3 cellular contexts compared by ENCODE assay signal in the genomic region with DNA sequence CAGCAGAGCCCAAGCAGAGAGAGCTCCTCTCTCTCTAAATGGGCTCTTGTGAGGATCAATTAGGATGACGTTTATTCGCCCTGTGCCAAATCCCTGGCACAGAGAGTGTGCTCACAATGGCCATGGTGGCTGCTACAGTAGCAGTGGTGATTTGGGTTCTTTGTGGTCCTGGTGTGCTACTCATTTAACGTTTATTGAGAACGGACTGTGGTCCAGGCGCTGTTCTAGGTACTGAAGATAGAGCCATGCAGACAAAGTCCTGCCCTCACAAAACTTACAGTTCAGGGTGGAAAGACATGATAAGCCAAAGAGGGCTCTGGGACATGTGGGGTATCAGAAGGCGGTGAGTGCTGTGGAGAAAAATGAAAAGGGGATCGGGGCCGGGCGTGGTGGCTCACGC.
TF ChIP-seq lines count a peak whose summit lies in the region.

No MANE protein-coding gene starts in this region.

TF ChIP-seq in SK-N-SH, 30 proteins besides CTCF, POLR2A, EP300 and RAD21 (continued from another document):
- TF ChIP-seq REST (IDR thresholded peaks at IDR 0.05; ENCODE audit: low read depth, low read length) = peak; percentile 62; the same call in 1 of the 2 replicates
- TF ChIP-seq ZBTB33 (IDR thresholded peaks at IDR 0.05; ENCODE audit: borderline replicate concordance, low read depth) = no peak

TF ChIP-seq in SK-N-SH treated with all-trans-retinoic acid at 6 μM for 48 hours, 23 proteins besides CTCF, POLR2A, EP300 and RAD21 (continued from another document):
- TF ChIP-seq CREB5 (CRISPR knock-in tag; IDR thresholded peaks at IDR 0.05; ENCODE audit: low read depth) = no peak
- TF ChIP-seq ZNF8 (CRISPR knock-in tag; IDR thresholded peaks at IDR 0.05) = no peak
- TF ChIP-seq, protein P1, sequence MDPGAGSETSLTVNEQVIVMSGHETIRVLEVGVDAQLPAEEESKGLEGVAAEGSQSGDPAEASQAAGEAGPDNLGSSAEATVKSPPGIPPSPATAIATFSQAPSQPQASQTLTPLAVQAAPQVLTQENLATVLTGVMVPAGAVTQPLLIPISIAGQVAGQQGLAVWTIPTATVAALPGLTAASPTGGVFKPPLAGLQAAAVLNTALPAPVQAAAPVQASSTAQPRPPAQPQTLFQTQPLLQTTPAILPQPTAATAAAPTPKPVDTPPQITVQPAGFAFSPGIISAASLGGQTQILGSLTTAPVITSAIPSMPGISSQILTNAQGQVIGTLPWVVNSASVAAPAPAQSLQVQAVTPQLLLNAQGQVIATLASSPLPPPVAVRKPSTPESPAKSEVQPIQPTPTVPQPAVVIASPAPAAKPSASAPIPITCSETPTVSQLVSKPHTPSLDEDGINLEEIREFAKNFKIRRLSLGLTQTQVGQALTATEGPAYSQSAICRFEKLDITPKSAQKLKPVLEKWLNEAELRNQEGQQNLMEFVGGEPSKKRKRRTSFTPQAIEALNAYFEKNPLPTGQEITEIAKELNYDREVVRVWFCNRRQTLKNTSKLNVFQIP (CRISPR knock-in tag; IDR thresholded peaks at IDR 0.05; ENCODE audit: borderline replicate concordance, low read depth) = no peak
- TF ChIP-seq PPARA (CRISPR knock-in tag; IDR thresholded peaks at IDR 0.05; ENCODE audit: borderline replicate concordance) = no peak
- TF ChIP-seq ZFP3 (CRISPR knock-in tag; IDR thresholded peaks at IDR 0.05) = no peak
- no peak for TF ChIP-seq OSR1 (CRISPR knock-in tag; IDR thresholded peaks at IDR 0.05)
- no peak for TF ChIP-seq SNAI2 (CRISPR knock-in tag; IDR thresholded peaks at IDR 0.05)
- no peak for TF ChIP-seq TCF4 (CRISPR knock-in tag; IDR thresholded peaks at IDR 0.05; ENCODE audit: borderline replicate concordance)
- no peak for TF ChIP-seq TSHZ2 (CRISPR knock-in tag; IDR thresholded peaks at IDR 0.05)
- no peak for TF ChIP-seq TOX (CRISPR knock-in tag; IDR thresholded peaks at IDR 0.05; ENCODE audit: borderline replicate concordance)

TF ChIP-seq in Ishikawa, 13 proteins besides CTCF, POLR2A, EP300 and RAD21:
- TF ChIP-seq REST (IDR thresholded peaks at IDR 0.05; ENCODE audit: low read depth) (peak; percentile 67), NFIC (IDR thresholded peaks at IDR 0.05) (no peak)
